8 cellular contexts compared by ENCODE assay signal in genomic region chrX:102934624-102935023, GRCh38. TPM values are rescaled to one million over a fixed set of nuclear protein-coding genes. Genes with fewer than 3 reads are reported as not detected.
DNase-seq lines count a peak whose midpoint lies in the region; ATAC-seq and TF ChIP-seq lines count a peak whose summit lies in the region.

No MANE protein-coding gene starts in this region.

- H3K27ac ChIP-seq in foreskin keratinocyte = no peak overlapping the region
- H3K27ac ChIP-seq in spleen = no peak overlapping the region

- intact Hi-C loops in spleen (cut with DNase I; ENCODE audit: low total_unique reads) = no loop called here

- H3K36me3 ChIP-seq in spleen = no peaks in the 10 kb centered on the region

- no peak overlapping the region for H3K4me3 ChIP-seq in spleen

- no peaks in the 10 kb centered on the region for H3K27me3 ChIP-seq in foreskin keratinocyte
- no peaks in the 10 kb centered on the region for H3K27me3 ChIP-seq in spleen (replicated peaks in 1 of 7)

- no peak for TF ChIP-seq POLR2A in spleen (IDR thresholded peaks at IDR 0.05)

- ATAC-seq in foreskin keratinocyte (no peak), GM19023 (IDR thresholded peaks at IDR 0.05; ENCODE audit: unreplicated experiment) (no peak)

- no peaks in the 10 kb centered on the region for H3K9me3 ChIP-seq in spleen

- 29 to 58% (median 42%) methylated on average over 2 to 3 of the region's 3 CpGs for WGBS in spleen, 5 donors

- peak; percentile 16 for DNase-seq in ACHN
- peak; percentile 41 for DNase-seq in GM03348 (ENCODE audit: low spot score)
- peak; percentile 28 for DNase-seq in LHCN-M2 (ENCODE audit: low read depth)
- peak; percentile 46 for DNase-seq in activated CD8-positive, alpha-beta memory T cell treated with anti-CD3 and anti-CD28 coated beads, Interleukin-2, amount 50 U/mL, for 48 hours
- peak in 1 of 2 donors; percentile 11 for DNase-seq in foreskin keratinocyte
- DNase-seq in spleen = no peak
- no peak for DNase-seq in LoVo (ENCODE audit: low spot score)

- in situ Hi-C loops in ACHN (cut with HindIII; ENCODE audit: low pct_ligation_motif_present, low pct_unique_long_range_greater_than_20kb, low sequenced_read_pairs) = no loop called here

- TF ChIP-seq CTCF in foreskin keratinocyte (conservative IDR thresholded peaks at IDR 0.05) = peak; percentile 62
- peak in 10 of 11 experiments; percentile 20 to 73 (median 52) for TF ChIP-seq CTCF in spleen (IDR thresholded peaks at IDR 0.05 in 8 of 11, conservative IDR thresholded peaks at IDR 0.05 in 3 of 11)

- H3K4me1 ChIP-seq in foreskin keratinocyte (peaks cover 13% of the 10 kb centered on the region), spleen (no peaks in the 10 kb centered on the region)

RNA-seq across cellular contexts. Expression of gene RAB40AL, which starts 2.4 kb away (rescaled TPM):
- total RNA-seq in LHCN-M2 (2014; rRNA removed) (not detected in 2 replicates), foreskin keratinocyte (0.14 TPM in 1 of 2 replicates, not detected in the other), spleen (1 to 10 TPM in 5 of 7 donors, under 1 TPM in 1, not detected in 1; 0.87 to 2.0 (median 1.7) TPM)
- polyA plus RNA-seq in LHCN-M2 (2012) = 0.12 TPM
- polyA plus RNA-seq in foreskin keratinocyte (not detected in 2 replicates), spleen (under 1 TPM in 2 of 3 donors, not detected in 1; 0.09 to 0.13 TPM)

Comparison
In these comparisons a context has a peak if more than half of its experiments do, and no peak if none do; other contexts are left out.
1. DNase-seq: peak in ACHN (single experiment), GM03348 (single experiment), LHCN-M2 (single experiment) and activated CD8-positive, alpha-beta memory T cell treated with anti-CD3 and anti-CD28 coated beads, Interleukin-2, amount 50 U/mL, for 48 hours (single experiment); none in spleen (single experiment) and LoVo (single experiment).